ENCODE assay signal across 8 cellular contexts in genomic region chr3:122577409-122578028, GRCh38. TPM values are rescaled to one million over a fixed set of nuclear protein-coding genes. Genes with fewer than 3 reads are reported as not detected.
A peak's percentile ranks its signal among the peaks of the same experiment; 100 is the strongest.
DNase-seq lines count a peak whose midpoint lies in the region; ATAC-seq, FAIRE-seq and TF ChIP-seq lines count a peak whose summit lies in the region.

Gene PARP15 (plus strand): TSS chr3:122577650. CDS start chr3:122577668, 18 bp downstream.

- FAIRE-seq in H54 (lab: Jason Lieb, UNC), result no peak

- no peak for TF ChIP-seq CTCF in breast epithelium (IDR thresholded peaks at IDR 0.05)
- TF ChIP-seq CTCF in MCF 10A (IDR thresholded peaks at IDR 0.05; ENCODE audit: unreplicated experiment), result no peak

- H3K4me1 ChIP-seq in breast epithelium, result no peaks in the 10 kb centered on the region

- H3K27me3 Mint-ChIP-seq in MCF 10A (ENCODE audit: insufficient read depth, unreplicated experiment), result no peaks in the 10 kb centered on the region
- H3K27me3 Mint-ChIP-seq in activated naive CD4-positive, alpha-beta T cell treated with anti-CD3 and anti-CD28 coated beads for 36 hours (ENCODE audit: low read depth), result no peaks in the 10 kb centered on the region

- H3K36me3 Mint-ChIP-seq in MCF 10A (ENCODE audit: insufficient read depth, unreplicated experiment), result peaks cover 9% of the 10 kb centered on the region
- peaks cover 25% of the 10 kb centered on the region for H3K36me3 Mint-ChIP-seq in activated naive CD4-positive, alpha-beta T cell treated with anti-CD3 and anti-CD28 coated beads for 36 hours (ENCODE audit: low read depth)

- no peak within 1 kb of the TSS for H3K27ac ChIP-seq in breast epithelium

- intact Hi-C loops in breast epithelium (cut with DNase I; ENCODE audit: low total_unique reads) (no loop called here), MCF 10A (cut with micrococcal nuclease) (no loop called here)
- intact Hi-C loops in activated naive CD4-positive, alpha-beta T cell treated with anti-CD3 and anti-CD28 coated beads for 36 hours (cut with micrococcal nuclease), result loop anchor here (2.0 to 10.0 kb wide), 5 partner anchors 71 to 1007 kb away; partner anchors contain the start of genes EAF2, HACD2, HSPBAP1 and IQCB1

- no peak within 1 kb of the TSS for H3K27ac Mint-ChIP-seq in MCF 10A (ENCODE audit: low read depth, unreplicated experiment)
- H3K27ac Mint-ChIP-seq in activated naive CD4-positive, alpha-beta T cell treated with anti-CD3 and anti-CD28 coated beads for 36 hours, result peak within 1 kb of the TSS; percentile 97

- CTCF ChIA-PET in MCF 10A (lab: Yijun Ruan, JAX), result no interaction called here
- CTCF ChIA-PET in activated naive CD4-positive, alpha-beta T cell treated with anti-CD3 and anti-CD28 coated beads for 36 hours (lab: Charles Lee), result interaction anchor here (1.1 to 1.3 kb wide), 2 partner anchors 13 to 16 kb away, joined by 3 to 6 read pairs; partner anchors contain the start of genes DTX3L and PARP9

- peaks cover 6% of the 10 kb centered on the region for H3K4me1 Mint-ChIP-seq in MCF 10A (ENCODE audit: insufficient read depth, unreplicated experiment)
- H3K4me1 Mint-ChIP-seq in activated naive CD4-positive, alpha-beta T cell treated with anti-CD3 and anti-CD28 coated beads for 36 hours (ENCODE audit: low read depth), result peaks cover 58% of the 10 kb centered on the region

- BruUV-seq in MCF 10A (replicated peaks; lab: Mats Ljungman, UMichigan), result no TSS peak

- no peaks in the 10 kb centered on the region for H3K27me3 ChIP-seq in breast epithelium

- no peak for DNase-seq in breast epithelium (ENCODE audit: low spot score in 2 of 2)
- no peak for DNase-seq in MCF 10A (ENCODE audit: unreplicated experiment)
- peak; percentile 60 for DNase-seq in activated naive CD4-positive, alpha-beta T cell treated with anti-CD3 and anti-CD28 coated beads for 36 hours
- DNase-seq in stimulated activated CD4-positive, alpha-beta T cell treated with anti-CD3 and anti-CD28 coated beads, Interleukin-2, amount 100 ng/mL, for 24 hours, result peak; percentile 40 to 43
- DNase-seq in H54 (ENCODE audit: insufficient read length, low spot score), result no peak
- no peak for DNase-seq in superior temporal gyrus (ENCODE audit: extremely low spot score)

- POLR2A ChIA-PET in MCF 10A (lab: Yijun Ruan, JAX), result no interaction called here

- peaks cover 10% of the 10 kb centered on the region for H3K9me3 Mint-ChIP-seq in MCF 10A (ENCODE audit: unreplicated experiment)
- H3K9me3 Mint-ChIP-seq in activated naive CD4-positive, alpha-beta T cell treated with anti-CD3 and anti-CD28 coated beads for 36 hours, result peaks cover 14% of the 10 kb centered on the region

- no peak within 1 kb of the TSS for H3K4me3 Mint-ChIP-seq in MCF 10A (ENCODE audit: unreplicated experiment)
- peak within 1 kb of the TSS; percentile 95 for H3K4me3 Mint-ChIP-seq in activated naive CD4-positive, alpha-beta T cell treated with anti-CD3 and anti-CD28 coated beads for 36 hours

- peaks cover 11 to 12% of the 10 kb centered on the region in 2 donors for H3K9me3 ChIP-seq in breast epithelium

- no peak for ATAC-seq in HG03442 (IDR thresholded peaks at IDR 0.05; ENCODE audit: unreplicated experiment)

- H3K36me3 ChIP-seq in breast epithelium, result no peaks in the 10 kb centered on the region

- TF ChIP-seq POLR2A in breast epithelium (IDR thresholded peaks at IDR 0.05), result no peak
- TF ChIP-seq POLR2A in H54 (IDR thresholded peaks at IDR 0.05; ENCODE audit: low read depth, low read length), result no peak

- H3K4me3 ChIP-seq in breast epithelium, result peak within 1 kb of the TSS; percentile 46 to 72 (median 51)
- peak within 1 kb of the TSS; percentile 13 for H3K4me3 ChIP-seq in iPS-11a (ENCODE audit: low read depth, low read length)

RNA-seq across cellular contexts. Expression of gene PARP15, which starts in this region (rescaled TPM):
- total RNA-seq in breast epithelium (1 to 10 TPM; 2.9 to 5.6 (median 5.4) TPM), MCF 10A (2022) (not detected in 2 replicates)
- total RNA-seq in activated naive CD4-positive, alpha-beta T cell treated with anti-CD3 and anti-CD28 coated beads for 36 hours, result 1 to 10 TPM; 3.6 to 5.1 TPM

Comparison
In these comparisons a context has a peak if more than half of its experiments do, and no peak if none do; other contexts are left out.
1. DNase-seq: peak in activated naive CD4-positive, alpha-beta T cell treated with anti-CD3 and anti-CD28 coated beads for 36 hours (single experiment) and stimulated activated CD4-positive, alpha-beta T cell treated with anti-CD3 and anti-CD28 coated beads, Interleukin-2, amount 100 ng/mL, for 24 hours (2 of 2); none in breast epithelium (0 of 2), MCF 10A (single experiment), H54 (single experiment) and superior temporal gyrus (single experiment).